In the genomic region with DNA sequence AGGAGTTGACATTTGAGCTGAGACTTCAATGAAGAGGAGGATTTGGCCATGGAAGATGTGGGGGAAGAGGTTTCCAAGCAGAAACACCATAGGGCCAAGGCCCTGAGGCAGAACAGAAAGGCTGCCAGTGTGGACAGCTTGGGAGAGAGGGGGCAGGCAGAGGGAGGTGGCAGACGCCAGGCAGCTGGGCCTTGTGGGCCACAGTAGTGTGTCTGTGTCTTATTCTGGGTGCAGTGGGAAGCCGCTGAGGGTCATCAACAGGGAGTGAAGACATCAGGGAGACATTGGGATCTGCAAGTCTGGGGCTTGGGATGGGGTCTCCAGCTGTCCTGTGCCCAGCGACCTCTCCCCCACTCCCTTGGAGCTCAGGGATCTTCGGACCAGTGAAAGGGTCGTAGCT, we compare ENCODE assay signal across 1 cellular context.
TF ChIP-seq lines count a peak whose summit lies in the region.

No MANE protein-coding gene starts in this region.

TF ChIP-seq in H1, 55 proteins besides CTCF, POLR2A, EP300 and RAD21:
- TF ChIP-seq BACH1 (IDR thresholded peaks at IDR 0.05; ENCODE audit: low read length) (no peak), TEAD4 (IDR thresholded peaks at IDR 0.05; ENCODE audit: low read depth, low read length) (no peak), SAP30 (IDR thresholded peaks at IDR 0.05; ENCODE audit: insufficient read depth, insufficient replicate concordance, low read length) (no peak), POLR2AphosphoS5 (IDR thresholded peaks at IDR 0.05; ENCODE audit: low read depth, low read length) (no peak), CREB1 (IDR thresholded peaks at IDR 0.05) (no peak), CBX8 (IDR thresholded peaks at IDR 0.05; ENCODE audit: borderline replicate concordance, low read depth, low read length) (no peak), SIRT6 (IDR thresholded peaks at IDR 0.05; ENCODE audit: low read length) (no peak), SIN3A (conservative IDR thresholded peaks at IDR 0.05 in 1 of 2, IDR thresholded peaks at IDR 0.05 in 1 of 2; ENCODE audit: low read depth in 1 of 2, low read length in 2 of 2) (no peak)
- TF ChIP-seq, protein P1, sequence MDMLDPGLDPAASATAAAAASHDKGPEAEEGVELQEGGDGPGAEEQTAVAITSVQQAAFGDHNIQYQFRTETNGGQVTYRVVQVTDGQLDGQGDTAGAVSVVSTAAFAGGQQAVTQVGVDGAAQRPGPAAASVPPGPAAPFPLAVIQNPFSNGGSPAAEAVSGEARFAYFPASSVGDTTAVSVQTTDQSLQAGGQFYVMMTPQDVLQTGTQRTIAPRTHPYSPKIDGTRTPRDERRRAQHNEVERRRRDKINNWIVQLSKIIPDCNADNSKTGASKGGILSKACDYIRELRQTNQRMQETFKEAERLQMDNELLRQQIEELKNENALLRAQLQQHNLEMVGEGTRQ (IDR thresholded peaks at IDR 0.05; ENCODE audit: low read length): no peak
